In the genomic region with DNA sequence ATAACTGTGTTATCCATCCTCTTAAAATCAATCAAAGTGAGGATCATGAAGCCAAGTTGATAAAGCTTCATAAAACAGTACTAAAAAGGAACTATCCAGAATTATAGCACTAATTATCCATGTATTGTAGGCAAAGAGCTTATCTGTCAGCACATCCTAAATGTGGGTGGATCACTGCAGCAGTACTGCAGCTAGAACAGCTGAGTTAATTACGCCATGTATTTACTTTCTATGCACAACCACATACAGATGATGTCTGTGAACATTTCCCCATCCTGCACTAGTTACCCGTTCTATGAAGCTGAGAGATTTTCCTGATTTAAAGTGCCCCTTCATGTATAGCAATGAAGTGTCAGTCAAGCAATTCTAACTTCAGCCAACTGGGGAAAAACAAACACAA, we compare ENCODE assay signal across 19 cellular contexts.
"Had no signal": no experiment of that assay in that cellular context is flagged by ENCODE, and none has a peak within 500 bp of the region (broad histone marks: within the 10 kb centered on the region; RNA-seq: fewer than 3 reads in every experiment).

No MANE protein-coding gene starts in this region.

- H3K4me1 Mint-ChIP-seq: activated CD8-positive, alpha-beta memory T cell treated with anti-CD3 and anti-CD28 coated beads, Interleukin-2, amount 10 ng/mL, durations not matched to agents 7 days and 5 days; activated naive CD8-positive, alpha-beta T cell treated with anti-CD3 and anti-CD28 coated beads, Interleukin-2, amount 50 U/mL, for 24 hours; naive B cell had no signal

- H3K27ac ChIP-seq: coronary artery, foreskin keratinocyte, pancreas, transverse colon, vagina, WERI-Rb-1 had no signal

- FAIRE-seq: pancreas had no signal

- H3K9me3 ChIP-seq: pancreas, transverse colon, vagina had no signal

- H3K27ac Mint-ChIP-seq: activated CD4-positive, alpha-beta memory T cell treated with anti-CD3 and anti-CD28 coated beads for 36 hours; activated CD8-positive, alpha-beta memory T cell treated with anti-CD3 and anti-CD28 coated beads, Interleukin-2, amount 10 ng/mL, durations not matched to agents 7 days and 5 days; activated naive CD4-positive, alpha-beta T cell treated with anti-CD3 and anti-CD28 coated beads for 36 hours; activated naive CD8-positive, alpha-beta T cell treated with anti-CD3 and anti-CD28 coated beads, Interleukin-2, amount 50 U/mL, for 24 hours; activated T-helper 2 cell treated with anti-CD3 and anti-CD28 coated beads, Interferon-gamma antibody, Interleukin-2, Interleukin-4, amounts not matched to agents 10 μg/mL and 5 μg/mL and 100 μg/mL, durations not matched to agents 14 hours and 24 hours and 36 hours; T-helper 1 cell treated with Interleukin-12 subunit alpha and Interleukin-12 subunit beta and Interleukin-4 antibody, amounts not matched to agents 30 μg/mL and 1 μg/mL, for 36 hours had no signal

- H3K27me3 Mint-ChIP-seq: activated CD4-positive, alpha-beta memory T cell treated with anti-CD3 and anti-CD28 coated beads for 36 hours; activated CD8-positive, alpha-beta memory T cell treated with anti-CD3 and anti-CD28 coated beads, Interleukin-2, amount 10 ng/mL, durations not matched to agents 7 days and 5 days; activated naive CD8-positive, alpha-beta T cell treated with anti-CD3 and anti-CD28 coated beads, Interleukin-2, amount 50 U/mL, for 24 hours had no signal

- H3K36me3 ChIP-seq: pancreas had no signal

- H3K4me3 ChIP-seq: coronary artery, pancreas, transverse colon, vagina had no signal

- H3K4me1 ChIP-seq: foreskin keratinocyte, pancreas, transverse colon, vagina had no signal

- H3K36me3 Mint-ChIP-seq: activated CD8-positive, alpha-beta memory T cell treated with anti-CD3 and anti-CD28 coated beads, Interleukin-2, amount 10 ng/mL, durations not matched to agents 7 days and 5 days; naive B cell had no signal

- H3K9me3 Mint-ChIP-seq: activated CD4-positive, alpha-beta memory T cell treated with anti-CD3 and anti-CD28 coated beads for 36 hours; activated naive CD4-positive, alpha-beta T cell treated with anti-CD3 and anti-CD28 coated beads for 36 hours; activated naive CD8-positive, alpha-beta T cell treated with anti-CD3 and anti-CD28 coated beads, Interleukin-2, amount 50 U/mL, for 24 hours; activated T-helper 2 cell treated with anti-CD3 and anti-CD28 coated beads, Interferon-gamma antibody, Interleukin-2, Interleukin-4, amounts not matched to agents 10 μg/mL and 5 μg/mL and 100 μg/mL, durations not matched to agents 14 hours and 24 hours and 36 hours; naive B cell; T-helper 1 cell treated with Interleukin-12 subunit alpha and Interleukin-12 subunit beta and Interleukin-4 antibody, amounts not matched to agents 30 μg/mL and 1 μg/mL, for 36 hours had no signal

- H3K27me3 ChIP-seq: foreskin keratinocyte, pancreas, transverse colon, vagina had no signal

- ATAC-seq: activated CD8-positive, alpha-beta memory T cell treated with anti-CD3 and anti-CD28 coated beads, Interleukin-2, amount 10 ng/mL, durations not matched to agents 7 days and 5 days; activated naive CD8-positive, alpha-beta T cell treated with anti-CD3 and anti-CD28 coated beads, Interleukin-2, amount 50 U/mL, for 24 hours; foreskin keratinocyte; pancreas had no signal

- DNase-seq: activated CD4-positive, alpha-beta memory T cell treated with anti-CD3 and anti-CD28 coated beads for 36 hours; activated CD8-positive, alpha-beta memory T cell treated with anti-CD3 and anti-CD28 coated beads, Interleukin-2, amount 10 ng/mL, durations not matched to agents 7 days and 5 days; activated naive CD4-positive, alpha-beta T cell treated with anti-CD3 and anti-CD28 coated beads for 36 hours; activated naive CD8-positive, alpha-beta T cell treated with anti-CD3 and anti-CD28 coated beads, Interleukin-2, amount 50 U/mL, for 24 hours; activated T-cell treated with anti-CD3 and anti-CD28 coated beads, Interleukin-2, amount 50 U/mL, for 1 hour; effector CD8-positive, alpha-beta T cell; foreskin keratinocyte; naive B cell; pancreas; stimulated activated CD4-positive, alpha-beta T cell treated with anti-CD3 and anti-CD28 coated beads, Interleukin-15, amount 100 ng/mL, for 24 hours; stimulated activated CD4-positive, alpha-beta T cell treated with anti-CD3 and anti-CD28 coated beads, Interleukin-4, amount 100 ng/mL, for 24 hours; stimulated activated naive CD4-positive, alpha-beta T cell; substantia nigra; transverse colon; WERI-Rb-1 had no signal

- H3K4me3 Mint-ChIP-seq: activated CD4-positive, alpha-beta memory T cell treated with anti-CD3 and anti-CD28 coated beads for 36 hours; activated CD8-positive, alpha-beta memory T cell treated with anti-CD3 and anti-CD28 coated beads, Interleukin-2, amount 10 ng/mL, durations not matched to agents 7 days and 5 days; activated naive CD4-positive, alpha-beta T cell treated with anti-CD3 and anti-CD28 coated beads for 36 hours; activated naive CD8-positive, alpha-beta T cell treated with anti-CD3 and anti-CD28 coated beads, Interleukin-2, amount 50 U/mL, for 24 hours; naive B cell; T-helper 1 cell treated with Interleukin-12 subunit alpha and Interleukin-12 subunit beta and Interleukin-4 antibody, amounts not matched to agents 30 μg/mL and 1 μg/mL, for 36 hours had no signal
